In the genomic region with DNA sequence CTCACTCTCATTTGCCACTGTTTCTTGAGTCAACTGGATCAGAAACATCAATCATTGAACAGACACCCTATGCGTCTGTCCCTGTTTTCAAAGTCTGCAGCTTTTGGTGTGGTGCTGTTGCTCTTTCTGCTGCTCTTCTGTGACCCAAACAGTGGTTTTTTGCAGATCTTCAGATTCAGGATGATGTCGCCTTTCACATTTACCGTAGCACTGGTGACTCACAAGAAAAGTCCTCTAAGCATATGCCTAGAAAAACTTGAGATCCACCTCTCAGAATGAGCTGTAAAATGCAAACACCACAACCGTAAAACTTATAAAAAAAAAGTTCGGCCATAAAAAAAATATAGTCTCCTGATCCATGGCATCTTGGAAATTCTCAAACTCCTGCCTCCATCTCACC, we compare ENCODE assay signal across 15 cellular contexts.
"Had no signal": no experiment of that assay in that cellular context is flagged by ENCODE, and none has a peak within 500 bp of the region (broad histone marks: within the 10 kb centered on the region; RNA-seq: fewer than 3 reads in every experiment).

No MANE protein-coding gene starts in this region.

- H3K27ac ChIP-seq: colonic mucosa, lower lobe of right lung, right atrium auricular region, suprapubic skin had no signal

- DNase-seq: activated CD4-positive, alpha-beta T cell treated with anti-CD3 and anti-CD28 coated beads, Interleukin-2, amount 50 U/mL, for 1 hour; activated effector memory CD4-positive, alpha-beta T cell treated with Interleukin-2 at 50 U/mL for 16 hours; activated T-cell treated with anti-CD3 and anti-CD28 coated beads for 4 hours; anterior cingulate cortex; colonic mucosa; hypothalamus; lower lobe of right lung; naive B cell; stimulated activated CD4-positive, alpha-beta T cell treated with anti-CD3 and anti-CD28 coated beads, Interleukin-12 subunit alpha, Interleukin-12 subunit beta, amount 100 ng/mL, for 4 hours; stimulated activated CD4-positive, alpha-beta T cell treated with anti-CD3 and anti-CD28 coated beads, Interleukin-2, amount 100 ng/mL, for 48 hours; stimulated activated naive CD8-positive, alpha-beta T cell treated with anti-CD3 and anti-CD28 coated beads, Interleukin-15, Interleukin-2, amounts not matched to agents 100 U/mL and 50 U/mL, for 24 hours; T-cell; T1000 had no signal

- H3K4me1 ChIP-seq: colonic mucosa, lower lobe of right lung, right atrium auricular region, suprapubic skin had no signal

- H3K36me3 ChIP-seq: colonic mucosa, lower lobe of right lung, right atrium auricular region, suprapubic skin had no signal

- H3K27me3 ChIP-seq: colonic mucosa, right atrium auricular region, suprapubic skin had no signal

- H3K9me3 ChIP-seq: colonic mucosa, lower lobe of right lung, right atrium auricular region, suprapubic skin had no signal

- H3K4me3 ChIP-seq: colonic mucosa, lower lobe of right lung, right atrium auricular region, suprapubic skin had no signal
